In the genomic region with DNA sequence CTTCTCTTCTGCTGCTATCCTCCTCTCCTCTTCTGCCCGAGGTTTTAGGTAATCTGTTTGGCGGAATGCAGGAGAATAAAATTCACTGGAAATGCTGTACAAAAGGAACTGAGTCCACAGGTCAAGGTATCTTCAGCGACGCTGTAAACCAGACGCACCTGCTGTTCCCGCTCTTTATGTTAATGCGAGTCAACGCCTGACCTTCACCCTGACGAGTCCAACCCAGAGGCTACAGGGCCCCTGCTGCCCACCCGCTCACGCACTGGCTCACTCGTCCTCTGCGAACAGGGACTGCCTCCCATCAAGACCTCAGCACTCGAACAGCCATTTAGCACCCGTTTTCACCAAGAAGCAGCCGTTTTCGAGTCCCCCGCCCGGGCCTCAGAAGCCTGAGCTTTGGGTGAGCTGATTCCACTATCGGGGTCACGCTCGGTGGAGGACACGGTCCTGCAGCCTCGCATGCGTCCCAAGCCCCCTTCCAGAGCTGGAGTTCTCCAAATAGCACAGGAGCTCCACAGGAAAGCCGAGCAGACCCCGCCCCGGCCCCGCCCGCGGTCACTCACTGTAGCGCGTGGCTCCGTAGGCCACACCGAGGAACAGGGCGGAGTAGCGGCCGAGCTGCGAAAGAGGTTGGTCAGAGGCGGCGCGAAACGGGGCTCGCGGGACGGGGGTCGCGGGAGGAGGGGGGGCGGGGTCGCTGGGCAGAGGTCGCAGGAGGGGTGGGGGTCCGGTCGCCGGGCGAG, we compare ENCODE assay signal across 8 cellular contexts. TPM values are rescaled to one million over a fixed set of nuclear protein-coding genes. Genes with fewer than 3 reads are reported as not detected.
DNase-seq lines count a peak whose midpoint lies in the region; ATAC-seq and TF ChIP-seq lines count a peak whose summit lies in the region.

No MANE protein-coding gene starts in this region.

- H3K9me3 ChIP-seq in right atrium auricular region = no peaks in the 10 kb centered on the region
- H3K9me3 ChIP-seq in skeletal muscle tissue (ENCODE audit: control insufficient read depth in 3 of 3, low read length in 3 of 3) = no peaks in the 10 kb centered on the region

- H3K36me3 Mint-ChIP-seq in activated naive CD4-positive, alpha-beta T cell treated with anti-CD3 and anti-CD28 coated beads, Interleukin-2, amount 50 U/mL, for 72 hours = peaks cover 16 to 21% of the 10 kb centered on the region in 2 donors

- no peaks in the 10 kb centered on the region for H3K27me3 ChIP-seq in right atrium auricular region
- H3K27me3 ChIP-seq in skeletal muscle tissue (ENCODE audit: control insufficient read depth in 3 of 3, insufficient read depth in 3 of 3, low read length in 3 of 3) = no peaks in the 10 kb centered on the region

- peak overlapping the region; percentile 90 to 94 for H3K27ac Mint-ChIP-seq in activated naive CD4-positive, alpha-beta T cell treated with anti-CD3 and anti-CD28 coated beads, Interleukin-2, amount 50 U/mL, for 72 hours

- H3K4me3 ChIP-seq in right atrium auricular region = peak overlapping the region; percentile 84 to 91
- H3K4me3 ChIP-seq in skeletal muscle tissue (ENCODE audit: low read length in 3 of 3) = peak overlapping the region; percentile 89 to 91 (median 90)

- no peak for TF ChIP-seq CTCF in right atrium auricular region (IDR thresholded peaks at IDR 0.05)

- peak overlapping the region; percentile 94 to 97 for H3K27ac ChIP-seq in right atrium auricular region
- no peak overlapping the region for H3K27ac ChIP-seq in skeletal muscle tissue (ENCODE audit: low read depth, low read length)

- no peaks in the 10 kb centered on the region for H3K9me3 Mint-ChIP-seq in activated naive CD4-positive, alpha-beta T cell treated with anti-CD3 and anti-CD28 coated beads, Interleukin-2, amount 50 U/mL, for 72 hours

- H3K9ac ChIP-seq in skeletal muscle tissue (ENCODE audit: low read depth in 1 of 3, low read length in 3 of 3) = peak overlapping the region; percentile 69 to 90 (median 87)

- ATAC-seq in activated naive CD4-positive, alpha-beta T cell treated with anti-CD3 and anti-CD28 coated beads, Interleukin-2, amount 50 U/mL, for 72 hours = peak in 1 of 2 donors; percentile 13
- ATAC-seq in GM21515 (IDR thresholded peaks at IDR 0.05; ENCODE audit: unreplicated experiment) (no peak), GM19467 (IDR thresholded peaks at IDR 0.05; ENCODE audit: unreplicated experiment) (no peak)

- H3K36me3 ChIP-seq in right atrium auricular region (peaks cover 22% of the 10 kb centered on the region), skeletal muscle tissue (ENCODE audit: control insufficient read depth in 3 of 3, insufficient read depth in 3 of 3, low read length in 3 of 3) (peaks cover 18 to 22% (median 19%) of the 10 kb centered on the region in 3 donors)

- H3K4me1 ChIP-seq in right atrium auricular region = peaks cover 0 to 31% of the 10 kb centered on the region in 2 donors
- peaks cover 42 to 46% (median 44%) of the 10 kb centered on the region in 3 donors for H3K4me1 ChIP-seq in skeletal muscle tissue (ENCODE audit: control insufficient read depth in 3 of 3, insufficient read depth in 3 of 3, low read length in 3 of 3)

- peak; percentile 43 for DNase-seq in stimulated activated CD4-positive, alpha-beta T cell treated with anti-CD3 and anti-CD28 coated beads, Interleukin-15, amount 100 ng/mL, for 24 hours
- DNase-seq in stimulated activated CD4-positive, alpha-beta T cell treated with anti-CD3 and anti-CD28 coated beads, Interleukin-4, amount 100 ng/mL, for 24 hours = no peak
- DNase-seq in activated naive CD4-positive, alpha-beta T cell treated with anti-CD3 and anti-CD28 coated beads, Interleukin-2, amount 50 U/mL, for 72 hours (ENCODE audit: low spot score in 2 of 2) = no peak
- DNase-seq in right atrium auricular region (ENCODE audit: low spot score) (no peak), Ammon's horn (ENCODE audit: low spot score) (no peak)

RNA-seq across cellular contexts. Expression of gene ATP5ME, which starts 0.6 kb away (rescaled TPM):
- total RNA-seq in activated naive CD4-positive, alpha-beta T cell treated with anti-CD3 and anti-CD28 coated beads, Interleukin-2, amount 50 U/mL, for 72 hours = 100 to 1,000 TPM; 131 to 221 TPM
- 100 to 1,000 TPM in 1 of 2 donors, 10 to 100 TPM in 1; 85.1 to 265 TPM for total RNA-seq in right atrium auricular region
- total RNA-seq in skeletal muscle tissue = 220 TPM

RNA-seq across cellular contexts. Expression of gene MYL5, which starts 0.8 kb away (rescaled TPM):
- total RNA-seq in activated naive CD4-positive, alpha-beta T cell treated with anti-CD3 and anti-CD28 coated beads, Interleukin-2, amount 50 U/mL, for 72 hours = 10 to 100 TPM in 1 of 2 donors, 1 to 10 TPM in 1; 7.4 to 21.8 TPM
- 1 to 10 TPM; 3.2 to 3.6 TPM for total RNA-seq in right atrium auricular region
- total RNA-seq in skeletal muscle tissue = 978 TPM

RNA-seq across cellular contexts. Expression of gene SLC49A3, which starts 15.4 kb away (rescaled TPM):
- total RNA-seq in activated naive CD4-positive, alpha-beta T cell treated with anti-CD3 and anti-CD28 coated beads, Interleukin-2, amount 50 U/mL, for 72 hours = 1 to 10 TPM in 1 of 2 donors, under 1 TPM in 1; 0.59 to 1.3 TPM
- total RNA-seq in right atrium auricular region (10 to 100 TPM in 1 of 2 donors, 1 to 10 TPM in 1; 10.0 to 12.0 TPM), skeletal muscle tissue (4.2 TPM)

RNA-seq across cellular contexts. Expression of gene PCGF3, which starts 32.1 kb away (rescaled TPM):
- total RNA-seq in activated naive CD4-positive, alpha-beta T cell treated with anti-CD3 and anti-CD28 coated beads, Interleukin-2, amount 50 U/mL, for 72 hours = 10 to 100 TPM; 23.0 to 25.9 TPM
- total RNA-seq in right atrium auricular region (10 to 100 TPM; 17.9 to 22.6 TPM), skeletal muscle tissue (23.0 TPM)

RNA-seq across cellular contexts. Expression of gene PDE6B, which starts 48.1 kb away (rescaled TPM):
- total RNA-seq in activated naive CD4-positive, alpha-beta T cell treated with anti-CD3 and anti-CD28 coated beads, Interleukin-2, amount 50 U/mL, for 72 hours = 10 to 100 TPM in 1 of 2 donors, 1 to 10 TPM in 1; 8.4 to 16.6 TPM
- total RNA-seq in right atrium auricular region (1 to 10 TPM; 2.3 to 4.6 TPM), skeletal muscle tissue (8.9 TPM)

Comparison
In these comparisons a context has a peak if more than half of its experiments do, and no peak if none do; other contexts are left out.
1. RNA of gene MYL5, which starts 0.8 kb away (total RNA-seq): 978 TPM in skeletal muscle tissue (single experiment); 7.4 to 21.8 TPM in activated naive CD4-positive, alpha-beta T cell treated with anti-CD3 and anti-CD28 coated beads, Interleukin-2, amount 50 U/mL, for 72 hours and 3.2 to 3.6 TPM in right atrium auricular region; every median in the first group is over 10 times any median in the second.